Comparison of ENCODE assay signal across 8 cellular contexts in the genomic region with DNA sequence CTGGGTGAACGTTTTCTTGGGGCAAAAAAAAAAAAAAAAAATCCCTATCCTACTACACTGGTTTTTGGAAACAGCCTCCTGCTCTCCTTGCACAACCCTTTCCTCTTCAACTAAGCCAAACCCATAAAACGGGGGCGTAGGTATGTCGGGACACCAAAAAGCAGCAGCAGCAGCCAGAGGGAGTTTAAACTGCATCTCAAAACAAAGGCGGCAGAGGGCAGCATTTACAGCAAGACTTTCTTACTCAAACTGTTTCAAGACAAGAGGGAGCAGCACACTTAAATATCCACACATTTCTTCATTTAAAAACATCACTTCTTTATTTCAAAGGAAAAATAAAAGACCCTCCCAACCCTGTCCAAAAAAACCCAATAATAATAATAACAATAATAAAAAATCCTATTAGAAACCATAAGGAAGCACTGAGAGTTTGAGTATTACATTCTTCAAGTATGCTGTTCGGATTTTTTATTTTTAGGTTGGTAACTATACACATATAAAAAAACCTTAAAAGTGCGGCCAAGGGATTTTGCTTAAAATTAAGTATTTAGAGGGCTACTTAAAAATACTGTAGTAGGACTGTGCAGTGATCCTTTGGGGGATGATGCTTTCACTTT. TPM values are rescaled to one million over a fixed set of nuclear protein-coding genes. Genes with fewer than 3 reads are reported as not detected.
DNase-seq lines count a peak whose midpoint lies in the region; ATAC-seq and TF ChIP-seq lines count a peak whose summit lies in the region.

No MANE protein-coding gene starts in this region.

- no peak overlapping the region for H3K4me3 ChIP-seq in psoas muscle

- H3K36me3 ChIP-seq in psoas muscle (ENCODE audit: insufficient read depth in 1 of 2, low read depth in 1 of 2), result peaks cover 0 to 24% of the 10 kb centered on the region in 2 donors

- no peak overlapping the region for H3K4me3 Mint-ChIP-seq in HFFc6
- no peak overlapping the region for H3K4me3 Mint-ChIP-seq in activated naive CD4-positive, alpha-beta T cell treated with anti-CD3 and anti-CD28 coated beads, Interleukin-2, amount 10 ng/mL, durations not matched to agents 7 days and 5 days

- no peaks in the 10 kb centered on the region for H3K9me3 ChIP-seq in psoas muscle

- peaks cover 57% of the 10 kb centered on the region for H3K4me1 Mint-ChIP-seq in HFFc6 (ENCODE audit: low read depth)
- no peaks in the 10 kb centered on the region for H3K4me1 Mint-ChIP-seq in activated naive CD4-positive, alpha-beta T cell treated with anti-CD3 and anti-CD28 coated beads, Interleukin-2, amount 10 ng/mL, durations not matched to agents 7 days and 5 days

- H3K27me3 Mint-ChIP-seq in HFFc6 (ENCODE audit: insufficient read depth), result no peaks in the 10 kb centered on the region
- peaks cover 4% of the 10 kb centered on the region for H3K27me3 Mint-ChIP-seq in activated naive CD4-positive, alpha-beta T cell treated with anti-CD3 and anti-CD28 coated beads, Interleukin-2, amount 10 ng/mL, durations not matched to agents 7 days and 5 days

- H3K27me3 ChIP-seq in psoas muscle (ENCODE audit: insufficient read depth in 3 of 3, low read length in 2 of 3), result no peaks in the 10 kb centered on the region

- no peaks in the 10 kb centered on the region for H3K9me3 Mint-ChIP-seq in HFFc6
- no peaks in the 10 kb centered on the region for H3K9me3 Mint-ChIP-seq in activated naive CD4-positive, alpha-beta T cell treated with anti-CD3 and anti-CD28 coated beads, Interleukin-2, amount 10 ng/mL, durations not matched to agents 7 days and 5 days

- WGBS in psoas muscle, 3 donors, result 26 to 31% (median 30%) methylated on average over 7 of the region's 7 CpGs

- CTCF ChIA-PET in activated naive CD4-positive, alpha-beta T cell treated with anti-CD3 and anti-CD28 coated beads, Interleukin-2, amount 10 ng/mL, durations not matched to agents 7 days and 5 days (lab: Charles Lee), result interaction anchor here (0.8 to 1.8 kb wide), 7 partner anchors 12 to 283 kb away, joined by 3 to 8 read pairs (median 4); no protein-coding TSS in a partner anchor

- peak; percentile 83 for TF ChIP-seq CTCF in HFFc6 (IDR thresholded peaks at IDR 0.05)
- peak; percentile 64 for TF ChIP-seq CTCF in psoas muscle (IDR thresholded peaks at IDR 0.05)

- intact Hi-C loops in Right ventricle myocardium superior (cut with DNase I) (loop anchor here (2.0 kb wide), 1 partner anchor 174 kb away; no protein-coding TSS in a partner anchor), psoas muscle (cut with DNase I) (loop anchor here (1.0 to 5.0 kb wide), 4 partner anchors 72 to 282 kb away; no protein-coding TSS in a partner anchor)

- ATAC-seq in Right ventricle myocardium superior (ENCODE audit: poor library complexity) (peak; percentile 83), psoas muscle (peak; percentile 53 to 81 (median 71)), GM21528 (IDR thresholded peaks at IDR 0.05; ENCODE audit: low FRiP score, unreplicated experiment) (no peak), HG02852 (IDR thresholded peaks at IDR 0.05; ENCODE audit: unreplicated experiment) (no peak)

- 0 out of 2 replicates have a peak, but pooled peaks cover 5% of the 10 kb centered on the region for H3K36me3 Mint-ChIP-seq in HFFc6 (ENCODE audit: low read depth)
- no peaks in the 10 kb centered on the region for H3K36me3 Mint-ChIP-seq in activated naive CD4-positive, alpha-beta T cell treated with anti-CD3 and anti-CD28 coated beads, Interleukin-2, amount 10 ng/mL, durations not matched to agents 7 days and 5 days

- peaks cover 44% of the 10 kb centered on the region for H3K4me1 ChIP-seq in psoas muscle

- peak; percentile 51 for DNase-seq in CMK (ENCODE audit: low read depth)
- peak; percentile 73 for DNase-seq in HFFc6
- peak; percentile 10 to 17 for DNase-seq in SHP77 (lab: John Stamatoyannopoulos, UW)
- DNase-seq in activated naive CD4-positive, alpha-beta T cell treated with anti-CD3 and anti-CD28 coated beads, Interleukin-2, amount 10 ng/mL, durations not matched to agents 7 days and 5 days, result peak; percentile 76
- DNase-seq in Right ventricle myocardium superior, result no peak
- peak; percentile 66 to 72 for DNase-seq in psoas muscle

- no peak overlapping the region for H3K27ac Mint-ChIP-seq in HFFc6
- no peak overlapping the region for H3K27ac Mint-ChIP-seq in activated naive CD4-positive, alpha-beta T cell treated with anti-CD3 and anti-CD28 coated beads, Interleukin-2, amount 10 ng/mL, durations not matched to agents 7 days and 5 days

- H3K27ac ChIP-seq in psoas muscle, result no peak overlapping the region

RNA-seq across cellular contexts. Expression of gene PLXND1, which starts 43.9 kb away (rescaled TPM):
- 100 to 1,000 TPM in 5 of 6 experiments, 10 to 100 TPM in 1; 86.7 to 118 (median 108) TPM for total RNA-seq in HFFc6 (2021; fragmentation: NEBNext Ultra II Directional; extraction: Animal tissue kit (Norgen Biotek cat#: 25700))
- total RNA-seq in Right ventricle myocardium superior (53.1 TPM), psoas muscle (10 to 100 TPM; 28.2 to 49.9 (median 31.9) TPM)
- polyA plus RNA-seq in psoas muscle, result 10 to 100 TPM; 15.5 to 24.0 (median 20.7) TPM

Comparison
In these comparisons a context has a peak if more than half of its experiments do, and no peak if none do; other contexts are left out.
1. ATAC-seq: peak in Right ventricle myocardium superior (single experiment) and psoas muscle (4 of 4); none in GM21528 (single experiment) and HG02852 (single experiment).